26 cellular contexts compared by ENCODE assay signal in the genomic region with DNA sequence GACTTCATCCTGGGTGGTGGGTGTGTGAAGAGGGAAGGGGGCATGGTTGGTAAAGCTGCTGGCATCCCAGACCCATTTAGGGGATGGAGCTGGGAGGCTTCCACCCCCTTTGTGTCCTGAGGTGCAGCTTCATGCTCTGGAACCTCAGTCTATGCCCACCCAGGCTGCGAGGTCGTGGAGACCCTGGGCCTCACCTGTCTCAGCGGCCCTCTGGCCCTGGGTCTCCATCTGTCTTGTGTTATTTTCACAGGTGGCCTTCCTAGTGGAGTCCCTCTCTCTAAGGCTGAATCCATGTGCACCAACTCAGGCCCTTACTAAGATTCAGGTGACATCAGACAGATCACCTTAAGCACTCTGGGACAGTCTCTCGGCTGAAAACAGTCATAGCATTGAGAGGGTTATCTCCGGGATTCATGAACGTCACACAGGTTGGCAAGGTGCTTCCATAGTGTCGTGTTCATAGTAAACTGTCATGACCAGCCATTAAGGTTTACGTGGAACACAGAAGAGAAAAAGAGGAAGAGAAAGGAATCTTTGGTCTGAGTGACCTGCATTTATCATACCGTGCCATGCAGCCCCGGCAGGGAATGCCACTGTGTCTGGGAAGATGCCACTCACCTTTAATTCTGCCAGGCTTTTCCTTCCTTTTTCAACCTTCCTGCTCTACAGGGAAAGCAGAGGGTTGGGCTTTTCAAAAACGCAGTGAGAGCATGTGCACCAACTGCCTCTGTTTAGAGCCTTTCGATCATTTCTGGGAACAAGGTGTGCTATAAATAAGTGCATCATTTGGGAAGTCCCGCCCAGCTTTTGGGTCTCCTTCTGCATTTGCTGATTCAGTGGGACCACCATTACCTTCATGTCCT. TPM values are rescaled to one million over a fixed set of nuclear protein-coding genes. Genes with fewer than 3 reads are reported as not detected.
A peak's percentile ranks its signal among the peaks of the same experiment; 100 is the strongest.
DNase-seq lines count a peak whose midpoint lies in the region; ATAC-seq, FAIRE-seq and TF ChIP-seq lines count a peak whose summit lies in the region.
"Had no signal": no experiment of that assay in that cellular context is flagged by ENCODE, and none has a peak within 500 bp of the region (broad histone marks: within the 10 kb centered on the region; RNA-seq: fewer than 3 reads in every experiment).

No MANE protein-coding gene starts in this region.

- H3K4me1 Mint-ChIP-seq in HFFc6 (ENCODE audit: low read depth) (peaks cover 86% of the 10 kb centered on the region), neural crest cell (peaks cover 22% of the 10 kb centered on the region)
- H3K4me1 Mint-ChIP-seq in CD4-positive, alpha-beta memory T cell: peaks cover 3 to 21% (median 11%) of the 10 kb centered on the region in 4 donors

- CTCF ChIA-PET in AG04450 (lab: Charles Lee): interaction anchor here (2.4 kb wide), 1 partner anchor 488 kb away, joined by 7 read pairs; no protein-coding TSS in a partner anchor
- CTCF ChIA-PET in CD4-positive, alpha-beta memory T cell (lab: Charles Lee; ENCODE audit: partially characterized antibody): interaction anchor here (1.4 kb wide), 1 partner anchor 9 kb away, joined by 3 read pairs; no protein-coding TSS in a partner anchor

- intact Hi-C loops in CD4-positive, alpha-beta memory T cell (cut with micrococcal nuclease): no loop called here

- no peaks in the 10 kb centered on the region; the same call in 1 of the 2 replicates for H3K9me3 ChIP-seq in AG04450 (ENCODE audit: control insufficient read depth, insufficient read depth, low read length)
- H3K9me3 ChIP-seq in CD4-positive, alpha-beta memory T cell (ENCODE audit: control insufficient read depth in 1 of 2, low read length in 2 of 2): no peaks in the 10 kb centered on the region
- H3K9me3 ChIP-seq: colonic mucosa, psoas muscle, suprapubic skin had no signal

- POLR2A ChIA-PET in AG04450 (lab: Yijun Ruan, JAX): interaction anchor here (0.6 kb wide), 1 partner anchor 96 kb away, joined by 6 read pairs; no protein-coding TSS in a partner anchor
- POLR2A ChIA-PET in CD4-positive, alpha-beta memory T cell (lab: Charles Lee; ENCODE audit: partially characterized antibody): no interaction called here

- DNase-seq in AG04450 (ENCODE audit: low read depth, low spot score) (no peak), HFFc6 (no peak), bronchial epithelial cell (ENCODE audit: low read depth) (no peak), neural crest cell (ENCODE audit: low read depth, low spot score) (no peak), DMS153 treated with DMSO at 0.1 percent for 48 hours (lab: John Stamatoyannopoulos, UW; ENCODE audit: unreplicated experiment) (no peak), globus pallidus (ENCODE audit: low spot score) (no peak)
- no peak for DNase-seq in CD4-positive, alpha-beta memory T cell
- DNase-seq: activated CD4-positive, alpha-beta T cell treated with anti-CD3 and anti-CD28 coated beads for 36 hours; CD8-positive, alpha-beta memory T cell; colonic mucosa; DMS153; GDM1; HCEC 1CT; KG1; NCI-H1694; NCI-H2171 treated with DMSO at 0.1 percent for 48 hours; NCI-H748 treated with DMSO at 0.1 percent for 48 hours; psoas muscle; Right ventricle myocardium superior had no signal

- H3K9me3 Mint-ChIP-seq in HFFc6: no peaks in the 10 kb centered on the region
- no peaks in the 10 kb centered on the region for H3K9me3 Mint-ChIP-seq in neural crest cell
- H3K9me3 Mint-ChIP-seq in CD4-positive, alpha-beta memory T cell: no peaks in the 10 kb centered on the region
- H3K9me3 Mint-ChIP-seq: activated naive CD4-positive, alpha-beta T cell treated with anti-CD3 and anti-CD28 coated beads, Interleukin-2, amount 50 U/mL, for 24 hours; mesothelial cell of epicardium; stimulated activated memory B cell treated with anti-CD40 and anti-IgM and Interleukin-4, amounts not matched to agents 10 μg/mL and 1 μg/mL and 100 μg/mL, for 72 hours had no signal

- peaks cover 15% of the 10 kb centered on the region for H3K27me3 Mint-ChIP-seq in HFFc6 (ENCODE audit: insufficient read depth)
- peaks cover 100% of the 10 kb centered on the region for H3K27me3 Mint-ChIP-seq in neural crest cell (ENCODE audit: low read depth)
- peaks cover 59 to 70% of the 10 kb centered on the region in 2 donors for H3K27me3 Mint-ChIP-seq in CD4-positive, alpha-beta memory T cell

- peaks cover 28% of the 10 kb centered on the region for H3K36me3 Mint-ChIP-seq in HFFc6 (ENCODE audit: low read depth)
- H3K36me3 Mint-ChIP-seq in neural crest cell (ENCODE audit: low read depth): no peaks in the 10 kb centered on the region
- H3K36me3 Mint-ChIP-seq in CD4-positive, alpha-beta memory T cell: no peaks in the 10 kb centered on the region
- H3K36me3 Mint-ChIP-seq: activated naive CD4-positive, alpha-beta T cell treated with anti-CD3 and anti-CD28 coated beads, Interleukin-2, amount 50 U/mL, for 24 hours; CD8-positive, alpha-beta memory T cell; stimulated activated memory B cell treated with anti-CD40 and anti-IgM and Interleukin-4, amounts not matched to agents 10 μg/mL and 1 μg/mL and 100 μg/mL, for 72 hours had no signal

- no peak for ATAC-seq in HG02763 (IDR thresholded peaks at IDR 0.05; ENCODE audit: unreplicated experiment)
- ATAC-seq: activated CD4-positive, alpha-beta T cell treated with anti-CD3 and anti-CD28 coated beads for 36 hours; psoas muscle; stimulated activated memory B cell treated with anti-CD40 and anti-IgM and Interleukin-4, amounts not matched to agents 10 μg/mL and 1 μg/mL and 100 μg/mL, for 72 hours had no signal

- H3K36me3 ChIP-seq in bronchial epithelial cell (ENCODE audit: control insufficient read depth, insufficient read depth, low read length): no peaks in the 10 kb centered on the region
- no peaks in the 10 kb centered on the region for H3K36me3 ChIP-seq in CD4-positive, alpha-beta memory T cell (ENCODE audit: insufficient read depth, low read length)
- H3K36me3 ChIP-seq: colonic mucosa, suprapubic skin had no signal

- H3K4me1 ChIP-seq in CD4-positive, alpha-beta memory T cell (ENCODE audit: insufficient read depth, low read length): peaks cover 16% of the 10 kb centered on the region

- peak overlapping the region; percentile 21 for H3K27ac ChIP-seq in AG04450 (ENCODE audit: low read depth, low read length)
- no peak overlapping the region for H3K27ac ChIP-seq in CD4-positive, alpha-beta memory T cell (ENCODE audit: low read depth, low read length)
- H3K27ac ChIP-seq: colonic mucosa, psoas muscle, suprapubic skin had no signal

- peak overlapping the region; percentile 41 for H3K27ac Mint-ChIP-seq in HFFc6
- H3K27ac Mint-ChIP-seq in neural crest cell (ENCODE audit: unreplicated experiment): no peak overlapping the region
- H3K27ac Mint-ChIP-seq in CD4-positive, alpha-beta memory T cell: no peak overlapping the region
- H3K27ac Mint-ChIP-seq: activated CD4-positive, alpha-beta T cell treated with anti-CD3 and anti-CD28 coated beads for 36 hours; activated naive CD4-positive, alpha-beta T cell treated with anti-CD3 and anti-CD28 coated beads, Interleukin-2, amount 50 U/mL, for 24 hours; CD8-positive, alpha-beta memory T cell; mesothelial cell of epicardium; stimulated activated memory B cell treated with anti-CD40 and anti-IgM and Interleukin-4, amounts not matched to agents 10 μg/mL and 1 μg/mL and 100 μg/mL, for 72 hours had no signal

- peak; percentile 64 for FAIRE-seq in bronchial epithelial cell (lab: Jason Lieb, UNC)

- H3K4me3 Mint-ChIP-seq in HFFc6: no peak overlapping the region
- H3K4me3 Mint-ChIP-seq in neural crest cell: peak overlapping the region; percentile 17
- H3K4me3 Mint-ChIP-seq in CD4-positive, alpha-beta memory T cell: no peak overlapping the region
- H3K4me3 Mint-ChIP-seq: activated CD4-positive, alpha-beta T cell treated with anti-CD3 and anti-CD28 coated beads for 36 hours; activated naive CD4-positive, alpha-beta T cell treated with anti-CD3 and anti-CD28 coated beads, Interleukin-2, amount 50 U/mL, for 24 hours; mesothelial cell of epicardium; stimulated activated memory B cell treated with anti-CD40 and anti-IgM and Interleukin-4, amounts not matched to agents 10 μg/mL and 1 μg/mL and 100 μg/mL, for 72 hours had no signal

- no peak for TF ChIP-seq CTCF in AG04450 (IDR thresholded peaks at IDR 0.05; ENCODE audit: low read depth, low read length)
- TF ChIP-seq CTCF in HFFc6 (IDR thresholded peaks at IDR 0.05): no peak
- no peak for TF ChIP-seq CTCF in bronchial epithelial cell (IDR thresholded peaks at IDR 0.05; ENCODE audit: insufficient read depth, low read length, severe bottlenecking)
- no peak for TF ChIP-seq CTCF in neural crest cell (conservative IDR thresholded peaks at IDR 0.05)

- H3K4me3 ChIP-seq in AG04450 (ENCODE audit: low read depth, low read length) (no peak overlapping the region), bronchial epithelial cell (ENCODE audit: low read depth, low read length) (no peak overlapping the region)
- no peak overlapping the region for H3K4me3 ChIP-seq in CD4-positive, alpha-beta memory T cell (ENCODE audit: low read length in 2 of 2)
- H3K4me3 ChIP-seq: colonic mucosa, psoas muscle, smooth muscle cell, suprapubic skin had no signal

- H3K27me3 ChIP-seq in AG04450 (ENCODE audit: control insufficient read depth, insufficient read depth, low read length): no peaks in the 10 kb centered on the region
- H3K27me3 ChIP-seq in bronchial epithelial cell (ENCODE audit: control insufficient read depth, insufficient read depth, low read length): peaks cover 11% of the 10 kb centered on the region
- H3K27me3 ChIP-seq in CD4-positive, alpha-beta memory T cell (ENCODE audit: insufficient read depth, low read length): peaks cover 25% of the 10 kb centered on the region

RNA-seq across cellular contexts. Expression of a gene that starts 4.5 kb away (rescaled TPM):
- 41.1 and 41.9 TPM in 2 replicates for polyA plus RNA-seq in AG04450 (2011; rRNA removed)
- 29.7 and 30.4 TPM in 2 replicates for polyA minus RNA-seq in AG04450 (2011; rRNA and poly(A)+ RNA removed)
- 10 to 100 TPM; 20.2 to 25.3 (median 21.6) TPM for total RNA-seq in HFFc6 (2021; fragmentation: NEBNext Ultra II Directional; extraction: Animal tissue kit (Norgen Biotek cat#: 25700))
- total RNA-seq in bronchial epithelial cell: 1.1 and 1.5 TPM in 2 replicates
- total RNA-seq in neural crest cell: 0.09 and 0.18 TPM in 2 replicates
- not detected for total RNA-seq in CD4-positive, alpha-beta memory T cell
- not detected for polyA plus RNA-seq in CD4-positive, alpha-beta memory T cell
- total RNA-seq: activated CD4-positive, alpha-beta T cell treated with anti-CD3 and anti-CD28 coated beads for 36 hours; CD8-positive, alpha-beta memory T cell had no signal
- polyA plus RNA-seq: CD8-positive, alpha-beta memory T cell had no signal

RNA-seq across cellular contexts. Expression of a gene that starts 7.2 kb away (rescaled TPM):
- 0.79 and 1.6 TPM in 2 replicates for polyA plus RNA-seq in AG04450 (2011; rRNA removed)
- polyA minus RNA-seq in AG04450 (2011; rRNA and poly(A)+ RNA removed): 1.1 and 2.0 TPM in 2 replicates
- 1 to 10 TPM; 6.3 to 8.4 (median 7.9) TPM for total RNA-seq in HFFc6 (2021; fragmentation: NEBNext Ultra II Directional; extraction: Animal tissue kit (Norgen Biotek cat#: 25700))
- total RNA-seq in bronchial epithelial cell (under 0.01 TPM in 1 of 2 replicates, not detected in the other), neural crest cell (0.11 TPM in 1 of 2 replicates, not detected in the other)
- total RNA-seq in CD4-positive, alpha-beta memory T cell: not detected
- polyA plus RNA-seq in CD4-positive, alpha-beta memory T cell: not detected
- total RNA-seq: activated CD4-positive, alpha-beta T cell treated with anti-CD3 and anti-CD28 coated beads for 36 hours; CD8-positive, alpha-beta memory T cell had no signal
- polyA plus RNA-seq: CD8-positive, alpha-beta memory T cell; neural cell had no signal

RNA-seq across cellular contexts. Expression of a gene that starts 18.8 kb away (rescaled TPM):
- 15.6 and 16.7 TPM in 2 replicates for polyA plus RNA-seq in AG04450 (2011; rRNA removed)
- 22.9 and 23.5 TPM in 2 replicates for polyA minus RNA-seq in AG04450 (2011; rRNA and poly(A)+ RNA removed)
- 10 to 100 TPM; 16.8 to 18.6 (median 17.0) TPM for total RNA-seq in HFFc6 (2021; fragmentation: NEBNext Ultra II Directional; extraction: Animal tissue kit (Norgen Biotek cat#: 25700))
- total RNA-seq in bronchial epithelial cell (13.2 and 19.7 TPM in 2 replicates), neural crest cell (14.0 and 16.8 TPM in 2 replicates)
- total RNA-seq in CD4-positive, alpha-beta memory T cell: 10 to 100 TPM; 39.7 to 41.6 TPM
- polyA plus RNA-seq in CD4-positive, alpha-beta memory T cell: 10 to 100 TPM; 12.5 to 20.1 TPM
